In the genomic region with DNA sequence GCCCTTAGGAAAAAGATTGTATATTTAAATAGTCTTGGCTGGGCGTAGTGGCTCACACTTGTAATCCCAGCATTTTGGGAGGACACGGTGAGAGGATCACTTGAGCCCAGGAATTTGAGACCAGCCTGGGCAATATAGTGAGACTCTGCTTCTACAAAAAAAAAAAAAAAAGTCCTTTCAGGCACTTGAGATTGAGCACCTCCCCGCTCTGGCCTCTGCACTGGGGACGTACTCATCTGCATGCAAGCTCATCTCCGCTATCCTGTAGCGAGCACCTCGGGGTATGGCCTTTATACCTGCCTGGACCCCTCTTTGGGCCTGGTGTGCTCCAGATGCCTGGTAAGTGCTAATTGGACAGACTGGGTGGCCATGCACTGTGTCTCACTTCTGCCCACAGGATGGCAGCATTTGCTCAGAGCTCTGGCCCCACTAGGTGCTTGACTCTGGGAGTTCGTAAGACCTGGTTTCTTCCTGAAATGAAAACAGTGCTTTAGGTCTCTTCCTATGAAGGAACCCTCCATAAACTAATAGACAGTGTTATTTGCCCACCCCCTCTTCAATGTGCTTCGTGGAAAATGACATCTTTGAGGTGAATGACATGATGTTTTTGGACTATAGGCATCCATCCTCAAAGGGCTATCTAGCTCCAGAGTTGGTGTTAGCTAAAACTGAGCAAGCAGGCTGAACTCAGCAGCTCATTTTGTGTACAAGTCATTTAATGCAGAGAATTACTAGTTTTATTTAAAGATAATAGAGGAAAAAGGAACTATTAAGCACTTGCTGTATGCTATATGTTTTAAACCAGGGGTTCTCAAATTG, we compare ENCODE assay signal across 1 cellular context.
TF ChIP-seq lines count a peak whose summit lies in the region.

No MANE protein-coding gene starts in this region.

TF ChIP-seq in K562, 482 proteins besides CTCF, POLR2A, EP300 and RAD21 (continued from another document and continues in another):
- no peak for TF ChIP-seq GABPB1 (CRISPR knock-in tag; IDR thresholded peaks at IDR 0.05)
- no peak for TF ChIP-seq ZNF121 (CRISPR knock-in tag; conservative IDR thresholded peaks at IDR 0.05)
- TF ChIP-seq, protein P1, sequence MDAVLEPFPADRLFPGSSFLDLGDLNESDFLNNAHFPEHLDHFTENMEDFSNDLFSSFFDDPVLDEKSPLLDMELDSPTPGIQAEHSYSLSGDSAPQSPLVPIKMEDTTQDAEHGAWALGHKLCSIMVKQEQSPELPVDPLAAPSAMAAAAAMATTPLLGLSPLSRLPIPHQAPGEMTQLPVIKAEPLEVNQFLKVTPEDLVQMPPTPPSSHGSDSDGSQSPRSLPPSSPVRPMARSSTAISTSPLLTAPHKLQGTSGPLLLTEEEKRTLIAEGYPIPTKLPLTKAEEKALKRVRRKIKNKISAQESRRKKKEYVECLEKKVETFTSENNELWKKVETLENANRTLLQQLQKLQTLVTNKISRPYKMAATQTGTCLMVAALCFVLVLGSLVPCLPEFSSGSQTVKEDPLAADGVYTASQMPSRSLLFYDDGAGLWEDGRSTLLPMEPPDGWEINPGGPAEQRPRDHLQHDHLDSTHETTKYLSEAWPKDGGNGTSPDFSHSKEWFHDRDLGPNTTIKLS (IDR thresholded peaks at IDR 0.05; ENCODE audit: borderline replicate concordance, low read depth), result no peak
- no peak for TF ChIP-seq CEBPG (CRISPR knock-in tag; IDR thresholded peaks at IDR 0.05)
- no peak for TF ChIP-seq CEBPG (tag; conservative IDR thresholded peaks at IDR 0.05 in 1 of 2, IDR thresholded peaks at IDR 0.05 in 1 of 2)
- TF ChIP-seq, protein P2, sequence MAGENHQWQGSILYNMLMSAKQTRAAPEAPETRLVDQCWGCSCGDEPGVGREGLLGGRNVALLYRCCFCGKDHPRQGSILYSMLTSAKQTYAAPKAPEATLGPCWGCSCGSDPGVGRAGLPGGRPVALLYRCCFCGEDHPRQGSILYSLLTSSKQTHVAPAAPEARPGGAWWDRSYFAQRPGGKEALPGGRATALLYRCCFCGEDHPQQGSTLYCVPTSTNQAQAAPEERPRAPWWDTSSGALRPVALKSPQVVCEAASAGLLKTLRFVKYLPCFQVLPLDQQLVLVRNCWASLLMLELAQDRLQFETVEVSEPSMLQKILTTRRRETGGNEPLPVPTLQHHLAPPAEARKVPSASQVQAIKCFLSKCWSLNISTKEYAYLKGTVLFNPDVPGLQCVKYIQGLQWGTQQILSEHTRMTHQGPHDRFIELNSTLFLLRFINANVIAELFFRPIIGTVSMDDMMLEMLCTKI (IDR thresholded peaks at IDR 0.05; ENCODE audit: partially characterized antibody), result no peak
- TF ChIP-seq ZNF583 (CRISPR knock-in tag; IDR thresholded peaks at IDR 0.05), result no peak
- TF ChIP-seq PHB (CRISPR knock-in tag; IDR thresholded peaks at IDR 0.05), result no peak
- TF ChIP-seq ZBTB7A (IDR thresholded peaks at IDR 0.05; ENCODE audit: borderline replicate concordance, control insufficient read depth, low read depth, low read length), result no peak
- TF ChIP-seq ZNF354B (CRISPR knock-in tag; IDR thresholded peaks at IDR 0.05), result no peak
- no peak for TF ChIP-seq DMBX1 (CRISPR knock-in tag; IDR thresholded peaks at IDR 0.05; ENCODE audit: borderline replicate concordance)
- TF ChIP-seq, protein P3, sequence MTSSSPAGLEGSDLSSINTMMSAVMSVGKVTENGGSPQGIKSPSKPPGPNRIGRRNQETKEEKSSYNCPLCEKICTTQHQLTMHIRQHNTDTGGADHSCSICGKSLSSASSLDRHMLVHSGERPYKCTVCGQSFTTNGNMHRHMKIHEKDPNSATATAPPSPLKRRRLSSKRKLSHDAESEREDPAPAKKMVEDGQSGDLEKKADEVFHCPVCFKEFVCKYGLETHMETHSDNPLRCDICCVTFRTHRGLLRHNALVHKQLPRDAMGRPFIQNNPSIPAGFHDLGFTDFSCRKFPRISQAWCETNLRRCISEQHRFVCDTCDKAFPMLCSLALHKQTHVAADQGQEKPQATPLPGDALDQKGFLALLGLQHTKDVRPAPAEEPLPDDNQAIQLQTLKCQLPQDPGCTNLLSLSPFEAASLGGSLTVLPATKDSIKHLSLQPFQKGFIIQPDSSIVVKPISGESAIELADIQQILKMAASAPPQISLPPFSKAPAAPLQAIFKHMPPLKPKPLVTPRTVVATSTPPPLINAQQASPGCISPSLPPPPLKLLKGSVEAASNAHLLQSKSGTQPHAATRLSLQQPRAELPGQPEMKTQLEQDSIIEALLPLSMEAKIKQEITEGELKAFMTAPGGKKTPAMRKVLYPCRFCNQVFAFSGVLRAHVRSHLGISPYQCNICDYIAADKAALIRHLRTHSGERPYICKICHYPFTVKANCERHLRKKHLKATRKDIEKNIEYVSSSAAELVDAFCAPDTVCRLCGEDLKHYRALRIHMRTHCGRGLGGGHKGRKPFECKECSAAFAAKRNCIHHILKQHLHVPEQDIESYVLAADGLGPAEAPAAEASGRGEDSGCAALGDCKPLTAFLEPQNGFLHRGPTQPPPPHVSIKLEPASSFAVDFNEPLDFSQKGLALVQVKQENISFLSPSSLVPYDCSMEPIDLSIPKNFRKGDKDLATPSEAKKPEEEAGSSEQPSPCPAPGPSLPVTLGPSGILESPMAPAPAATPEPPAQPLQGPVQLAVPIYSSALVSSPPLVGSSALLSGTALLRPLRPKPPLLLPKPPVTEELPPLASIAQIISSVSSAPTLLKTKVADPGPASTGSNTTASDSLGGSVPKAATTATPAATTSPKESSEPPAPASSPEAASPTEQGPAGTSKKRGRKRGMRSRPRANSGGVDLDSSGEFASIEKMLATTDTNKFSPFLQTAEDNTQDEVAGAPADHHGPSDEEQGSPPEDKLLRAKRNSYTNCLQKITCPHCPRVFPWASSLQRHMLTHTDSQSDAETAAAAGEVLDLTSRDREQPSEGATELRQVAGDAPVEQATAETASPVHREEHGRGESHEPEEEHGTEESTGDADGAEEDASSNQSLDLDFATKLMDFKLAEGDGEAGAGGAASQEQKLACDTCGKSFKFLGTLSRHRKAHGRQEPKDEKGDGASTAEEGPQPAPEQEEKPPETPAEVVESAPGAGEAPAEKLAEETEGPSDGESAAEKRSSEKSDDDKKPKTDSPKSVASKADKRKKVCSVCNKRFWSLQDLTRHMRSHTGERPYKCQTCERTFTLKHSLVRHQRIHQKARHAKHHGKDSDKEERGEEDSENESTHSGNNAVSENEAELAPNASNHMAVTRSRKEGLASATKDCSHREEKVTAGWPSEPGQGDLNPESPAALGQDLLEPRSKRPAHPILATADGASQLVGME (CRISPR knock-in tag; IDR thresholded peaks at IDR 0.05), result no peak
- no peak for TF ChIP-seq NCOA4 (IDR thresholded peaks at IDR 0.05; ENCODE audit: partially characterized antibody)
- TF ChIP-seq, protein P4, sequence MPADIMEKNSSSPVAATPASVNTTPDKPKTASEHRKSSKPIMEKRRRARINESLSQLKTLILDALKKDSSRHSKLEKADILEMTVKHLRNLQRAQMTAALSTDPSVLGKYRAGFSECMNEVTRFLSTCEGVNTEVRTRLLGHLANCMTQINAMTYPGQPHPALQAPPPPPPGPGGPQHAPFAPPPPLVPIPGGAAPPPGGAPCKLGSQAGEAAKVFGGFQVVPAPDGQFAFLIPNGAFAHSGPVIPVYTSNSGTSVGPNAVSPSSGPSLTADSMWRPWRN (IDR thresholded peaks at IDR 0.05; ENCODE audit: low read depth), result no peak
- no peak for TF ChIP-seq ZNF197 (CRISPR knock-in tag; IDR thresholded peaks at IDR 0.05; ENCODE audit: low read depth)
- TF ChIP-seq, protein P5, sequence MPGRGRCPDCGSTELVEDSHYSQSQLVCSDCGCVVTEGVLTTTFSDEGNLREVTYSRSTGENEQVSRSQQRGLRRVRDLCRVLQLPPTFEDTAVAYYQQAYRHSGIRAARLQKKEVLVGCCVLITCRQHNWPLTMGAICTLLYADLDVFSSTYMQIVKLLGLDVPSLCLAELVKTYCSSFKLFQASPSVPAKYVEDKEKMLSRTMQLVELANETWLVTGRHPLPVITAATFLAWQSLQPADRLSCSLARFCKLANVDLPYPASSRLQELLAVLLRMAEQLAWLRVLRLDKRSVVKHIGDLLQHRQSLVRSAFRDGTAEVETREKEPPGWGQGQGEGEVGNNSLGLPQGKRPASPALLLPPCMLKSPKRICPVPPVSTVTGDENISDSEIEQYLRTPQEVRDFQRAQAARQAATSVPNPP (IDR thresholded peaks at IDR 0.05; ENCODE audit: borderline replicate concordance, insufficient read depth, insufficient read length), result no peak
- TF ChIP-seq, protein P6, sequence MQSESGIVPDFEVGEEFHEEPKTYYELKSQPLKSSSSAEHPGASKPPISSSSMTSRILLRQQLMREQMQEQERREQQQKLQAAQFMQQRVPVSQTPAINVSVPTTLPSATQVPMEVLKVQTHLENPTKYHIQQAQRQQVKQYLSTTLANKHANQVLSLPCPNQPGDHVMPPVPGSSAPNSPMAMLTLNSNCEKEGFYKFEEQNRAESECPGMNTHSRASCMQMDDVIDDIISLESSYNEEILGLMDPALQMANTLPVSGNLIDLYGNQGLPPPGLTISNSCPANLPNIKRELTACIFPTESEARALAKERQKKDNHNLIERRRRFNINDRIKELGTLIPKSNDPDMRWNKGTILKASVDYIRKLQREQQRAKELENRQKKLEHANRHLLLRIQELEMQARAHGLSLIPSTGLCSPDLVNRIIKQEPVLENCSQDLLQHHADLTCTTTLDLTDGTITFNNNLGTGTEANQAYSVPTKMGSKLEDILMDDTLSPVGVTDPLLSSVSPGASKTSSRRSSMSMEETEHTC (IDR thresholded peaks at IDR 0.05), result no peak
- TF ChIP-seq FOXJ2 (tag; IDR thresholded peaks at IDR 0.05), result no peak
- no peak for TF ChIP-seq ZNF584 (CRISPR knock-in tag; IDR thresholded peaks at IDR 0.05; ENCODE audit: low read depth)
- TF ChIP-seq ZNF75A (CRISPR knock-in tag; IDR thresholded peaks at IDR 0.05), result no peak
- TF ChIP-seq, protein P7, sequence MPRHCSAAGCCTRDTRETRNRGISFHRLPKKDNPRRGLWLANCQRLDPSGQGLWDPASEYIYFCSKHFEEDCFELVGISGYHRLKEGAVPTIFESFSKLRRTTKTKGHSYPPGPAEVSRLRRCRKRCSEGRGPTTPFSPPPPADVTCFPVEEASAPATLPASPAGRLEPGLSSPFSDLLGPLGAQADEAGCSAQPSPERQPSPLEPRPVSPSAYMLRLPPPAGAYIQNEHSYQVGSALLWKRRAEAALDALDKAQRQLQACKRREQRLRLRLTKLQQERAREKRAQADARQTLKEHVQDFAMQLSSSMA (CRISPR knock-in tag; IDR thresholded peaks at IDR 0.05), result no peak
- TF ChIP-seq, protein P8, sequence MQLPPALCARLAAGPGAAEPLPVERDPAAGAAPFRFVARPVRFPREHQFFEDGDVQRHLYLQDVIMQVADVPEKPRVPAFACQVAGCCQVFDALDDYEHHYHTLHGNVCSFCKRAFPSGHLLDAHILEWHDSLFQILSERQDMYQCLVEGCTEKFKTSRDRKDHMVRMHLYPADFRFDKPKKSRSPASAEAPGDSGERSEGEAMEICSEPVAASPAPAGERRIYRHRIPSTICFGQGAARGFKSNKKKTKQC (CRISPR knock-in tag; IDR thresholded peaks at IDR 0.05), result no peak
- peak; percentile 93 for TF ChIP-seq SMC3 (conservative IDR thresholded peaks at IDR 0.05; ENCODE audit: insufficient read depth, low read depth, low read length)
- TF ChIP-seq, protein P9, sequence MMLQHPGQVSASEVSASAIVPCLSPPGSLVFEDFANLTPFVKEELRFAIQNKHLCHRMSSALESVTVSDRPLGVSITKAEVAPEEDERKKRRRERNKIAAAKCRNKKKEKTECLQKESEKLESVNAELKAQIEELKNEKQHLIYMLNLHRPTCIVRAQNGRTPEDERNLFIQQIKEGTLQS (IDR thresholded peaks at IDR 0.05), result no peak
- TF ChIP-seq, protein P9 (CRISPR knock-in tag; conservative IDR thresholded peaks at IDR 0.05), result no peak
- TF ChIP-seq ZNF311 (CRISPR knock-in tag; IDR thresholded peaks at IDR 0.05), result no peak
- TF ChIP-seq ELF1 (tag; IDR thresholded peaks at IDR 0.05), result no peak
- TF ChIP-seq FOXK2 (conservative IDR thresholded peaks at IDR 0.05 in 1 of 2, IDR thresholded peaks at IDR 0.05 in 1 of 2; ENCODE audit: low read depth in 2 of 2), result peak in 1 of 2 experiments; percentile 23; a peak in 1 of 4 replicates
- TF ChIP-seq, protein P10, sequence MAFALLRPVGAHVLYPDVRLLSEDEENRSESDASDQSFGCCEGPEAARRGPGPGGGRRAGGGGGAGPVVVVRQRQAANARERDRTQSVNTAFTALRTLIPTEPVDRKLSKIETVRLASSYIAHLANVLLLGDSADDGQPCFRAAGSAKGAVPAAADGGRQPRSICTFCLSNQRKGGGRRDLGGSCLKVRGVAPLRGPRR (CRISPR knock-in tag; IDR thresholded peaks at IDR 0.05), result no peak
- no peak for TF ChIP-seq ETV6 (IDR thresholded peaks at IDR 0.05; ENCODE audit: borderline replicate concordance in 1 of 2, low read depth in 2 of 2, low read length in 1 of 2)
- no peak for TF ChIP-seq ETV6 (CRISPR knock-in tag; IDR thresholded peaks at IDR 0.05; ENCODE audit: borderline replicate concordance)
- TF ChIP-seq NRF1 (conservative IDR thresholded peaks at IDR 0.05 in 1 of 2, IDR thresholded peaks at IDR 0.05 in 1 of 2), result no peak
- no peak for TF ChIP-seq SMARCE1 (IDR thresholded peaks at IDR 0.05)
- TF ChIP-seq SIN3B (IDR thresholded peaks at IDR 0.05; ENCODE audit: low read depth), result no peak
- TF ChIP-seq STAG1 (CRISPR knock-in tag; IDR thresholded peaks at IDR 0.05; ENCODE audit: borderline replicate concordance), result peak; percentile 71; the same call in 1 of the 2 replicates
- TF ChIP-seq SIX5 (IDR thresholded peaks at IDR 0.05; ENCODE audit: borderline replicate concordance in 1 of 2, insufficient read depth in 1 of 2, low read depth in 1 of 2, low read length in 2 of 2), result no peak
- no peak for TF ChIP-seq POU5F1 (IDR thresholded peaks at IDR 0.05; ENCODE audit: borderline replicate concordance, low read depth, low read length, partially characterized antibody)
- TF ChIP-seq, protein P11, sequence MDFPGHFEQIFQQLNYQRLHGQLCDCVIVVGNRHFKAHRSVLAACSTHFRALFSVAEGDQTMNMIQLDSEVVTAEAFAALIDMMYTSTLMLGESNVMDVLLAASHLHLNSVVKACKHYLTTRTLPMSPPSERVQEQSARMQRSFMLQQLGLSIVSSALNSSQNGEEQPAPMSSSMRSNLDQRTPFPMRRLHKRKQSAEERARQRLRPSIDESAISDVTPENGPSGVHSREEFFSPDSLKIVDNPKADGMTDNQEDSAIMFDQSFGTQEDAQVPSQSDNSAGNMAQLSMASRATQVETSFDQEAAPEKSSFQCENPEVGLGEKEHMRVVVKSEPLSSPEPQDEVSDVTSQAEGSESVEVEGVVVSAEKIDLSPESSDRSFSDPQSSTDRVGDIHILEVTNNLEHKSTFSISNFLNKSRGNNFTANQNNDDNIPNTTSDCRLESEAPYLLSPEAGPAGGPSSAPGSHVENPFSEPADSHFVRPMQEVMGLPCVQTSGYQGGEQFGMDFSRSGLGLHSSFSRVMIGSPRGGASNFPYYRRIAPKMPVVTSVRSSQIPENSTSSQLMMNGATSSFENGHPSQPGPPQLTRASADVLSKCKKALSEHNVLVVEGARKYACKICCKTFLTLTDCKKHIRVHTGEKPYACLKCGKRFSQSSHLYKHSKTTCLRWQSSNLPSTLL (IDR thresholded peaks at IDR 0.05), result no peak
- peak; percentile 45; the same call in 1 of the 2 replicates for TF ChIP-seq ZNF384 (IDR thresholded peaks at IDR 0.05; ENCODE audit: low read depth, low read length)
- TF ChIP-seq, protein P12, sequence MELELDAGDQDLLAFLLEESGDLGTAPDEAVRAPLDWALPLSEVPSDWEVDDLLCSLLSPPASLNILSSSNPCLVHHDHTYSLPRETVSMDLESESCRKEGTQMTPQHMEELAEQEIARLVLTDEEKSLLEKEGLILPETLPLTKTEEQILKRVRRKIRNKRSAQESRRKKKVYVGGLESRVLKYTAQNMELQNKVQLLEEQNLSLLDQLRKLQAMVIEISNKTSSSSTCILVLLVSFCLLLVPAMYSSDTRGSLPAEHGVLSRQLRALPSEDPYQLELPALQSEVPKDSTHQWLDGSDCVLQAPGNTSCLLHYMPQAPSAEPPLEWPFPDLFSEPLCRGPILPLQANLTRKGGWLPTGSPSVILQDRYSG (tag; conservative IDR thresholded peaks at IDR 0.05; ENCODE audit: low read depth), result no peak
